ENCODE assay signal across 1 cellular context in genomic region chr5:43120720-43121564, GRCh38.
TF ChIP-seq lines count a peak whose summit lies in the region.

A gene with protein sequence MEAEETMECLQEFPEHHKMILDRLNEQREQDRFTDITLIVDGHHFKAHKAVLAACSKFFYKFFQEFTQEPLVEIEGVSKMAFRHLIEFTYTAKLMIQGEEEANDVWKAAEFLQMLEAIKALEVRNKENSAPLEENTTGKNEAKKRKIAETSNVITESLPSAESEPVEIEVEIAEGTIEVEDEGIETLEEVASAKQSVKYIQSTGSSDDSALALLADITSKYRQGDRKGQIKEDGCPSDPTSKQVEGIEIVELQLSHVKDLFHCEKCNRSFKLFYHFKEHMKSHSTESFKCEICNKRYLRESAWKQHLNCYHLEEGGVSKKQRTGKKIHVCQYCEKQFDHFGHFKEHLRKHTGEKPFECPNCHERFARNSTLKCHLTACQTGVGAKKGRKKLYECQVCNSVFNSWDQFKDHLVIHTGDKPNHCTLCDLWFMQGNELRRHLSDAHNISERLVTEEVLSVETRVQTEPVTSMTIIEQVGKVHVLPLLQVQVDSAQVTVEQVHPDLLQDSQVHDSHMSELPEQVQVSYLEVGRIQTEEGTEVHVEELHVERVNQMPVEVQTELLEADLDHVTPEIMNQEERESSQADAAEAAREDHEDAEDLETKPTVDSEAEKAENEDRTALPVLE (plus strand): TSS chr5:43120914. CDS start chr5:43122054, 1,140 bp downstream.

TF ChIP-seq in HepG2, 621 proteins besides CTCF, POLR2A, EP300 and RAD21 (continued from another document and continues in another):
- TF ChIP-seq NFKB2 (CRISPR knock-in tag; IDR thresholded peaks at IDR 0.05; ENCODE audit: borderline replicate concordance) (peak; percentile 95; the same call in 1 of the 2 replicates), TCF12 (IDR thresholded peaks at IDR 0.05) (no peak), TCF12 (CRISPR knock-in tag; IDR thresholded peaks at IDR 0.05) (peak; percentile 88), ZNF225 (CRISPR knock-in tag; IDR thresholded peaks at IDR 0.05) (0 out of 2 replicates have a peak, but pooled peaks have one; percentile 75), NR1H2 (CRISPR knock-in tag; IDR thresholded peaks at IDR 0.05; ENCODE audit: borderline replicate concordance, low read depth) (no peak; the same call in 1 of the 2 replicates), HOXA7 (CRISPR knock-in tag; IDR thresholded peaks at IDR 0.05) (no peak), THAP11 (CRISPR knock-in tag; IDR thresholded peaks at IDR 0.05) (peak; percentile 69; the same call in 1 of the 2 replicates), NFIB (CRISPR knock-in tag; IDR thresholded peaks at IDR 0.05; ENCODE audit: borderline replicate concordance) (no peak), ELF3 (CRISPR knock-in tag; IDR thresholded peaks at IDR 0.05) (peak; percentile 10), ZFYVE20 (CRISPR knock-in tag; IDR thresholded peaks at IDR 0.05; ENCODE audit: borderline replicate concordance, low read depth) (peak; percentile 90; the same call in 1 of the 2 replicates), POLR2AphosphoS5 (IDR thresholded peaks at IDR 0.05; ENCODE audit: low read depth, low read length) (peak; percentile 85), ZNF350 (CRISPR knock-in tag; IDR thresholded peaks at IDR 0.05; ENCODE audit: borderline replicate concordance, low read depth) (no peak), ZNF567 (CRISPR knock-in tag; IDR thresholded peaks at IDR 0.05; ENCODE audit: borderline replicate concordance) (no peak; the same call in 1 of the 2 replicates), LCORL (IDR thresholded peaks at IDR 0.05) (no peak), LCORL (CRISPR knock-in tag; IDR thresholded peaks at IDR 0.05) (peak; percentile 29; the same call in 1 of the 2 replicates), IKZF5 (CRISPR knock-in tag; IDR thresholded peaks at IDR 0.05) (no peak), PHB2 (IDR thresholded peaks at IDR 0.05; ENCODE audit: partially characterized antibody) (no peak), ZBED4 (CRISPR knock-in tag; IDR thresholded peaks at IDR 0.05; ENCODE audit: borderline replicate concordance) (no peak; the same call in 1 of the 2 replicates), ZNF629 (CRISPR knock-in tag; conservative IDR thresholded peaks at IDR 0.05) (0 out of 2 replicates have a peak, but pooled peaks have one; percentile 18), AHR (CRISPR knock-in tag; IDR thresholded peaks at IDR 0.05) (peak; percentile 58; the same call in 1 of the 2 replicates), ZNF263 (CRISPR knock-in tag; IDR thresholded peaks at IDR 0.05) (peak; percentile 52), GABPB1 (CRISPR knock-in tag; IDR thresholded peaks at IDR 0.05) (peak; percentile 87), MTF2 (CRISPR knock-in tag; IDR thresholded peaks at IDR 0.05; ENCODE audit: borderline replicate concordance) (peak; percentile 79; the same call in 1 of the 2 replicates), TARDBP (CRISPR knock-in tag; IDR thresholded peaks at IDR 0.05) (peak; percentile 85), PRDM15 (CRISPR knock-in tag; IDR thresholded peaks at IDR 0.05) (peak; percentile 79), ZC3H4 (CRISPR knock-in tag; IDR thresholded peaks at IDR 0.05; ENCODE audit: borderline replicate concordance) (peak; percentile 64), MXD4 (CRISPR knock-in tag; IDR thresholded peaks at IDR 0.05) (peak; percentile 93), NFE2 (CRISPR knock-in tag; IDR thresholded peaks at IDR 0.05) (no peak), HOXA9 (CRISPR knock-in tag; IDR thresholded peaks at IDR 0.05; ENCODE audit: borderline replicate concordance) (peak; percentile 71; the same call in 1 of the 2 replicates), ZNF775 (CRISPR knock-in tag; IDR thresholded peaks at IDR 0.05; ENCODE audit: borderline replicate concordance) (peak; percentile 79; the same call in 1 of the 2 replicates), EEA1 (CRISPR knock-in tag; IDR thresholded peaks at IDR 0.05; ENCODE audit: borderline replicate concordance) (no peak), TBL1XR1 (IDR thresholded peaks at IDR 0.05; ENCODE audit: borderline replicate concordance, low read length, partially characterized antibody) (no peak), TFAP4 (IDR thresholded peaks at IDR 0.05; ENCODE audit: borderline replicate concordance, low read depth) (peak; percentile 41; the same call in 1 of the 2 replicates), ARID2 (CRISPR knock-in tag; IDR thresholded peaks at IDR 0.05; ENCODE audit: borderline replicate concordance) (no peak), MIXL1 (CRISPR knock-in tag; IDR thresholded peaks at IDR 0.05) (no peak), THAP7 (CRISPR knock-in tag; IDR thresholded peaks at IDR 0.05) (peak; percentile 90; the same call in 1 of the 2 replicates), ZNF597 (CRISPR knock-in tag; IDR thresholded peaks at IDR 0.05) (no peak), GTF2F1 (IDR thresholded peaks at IDR 0.05; ENCODE audit: low read length) (no peak)
- TF ChIP-seq, protein P1, sequence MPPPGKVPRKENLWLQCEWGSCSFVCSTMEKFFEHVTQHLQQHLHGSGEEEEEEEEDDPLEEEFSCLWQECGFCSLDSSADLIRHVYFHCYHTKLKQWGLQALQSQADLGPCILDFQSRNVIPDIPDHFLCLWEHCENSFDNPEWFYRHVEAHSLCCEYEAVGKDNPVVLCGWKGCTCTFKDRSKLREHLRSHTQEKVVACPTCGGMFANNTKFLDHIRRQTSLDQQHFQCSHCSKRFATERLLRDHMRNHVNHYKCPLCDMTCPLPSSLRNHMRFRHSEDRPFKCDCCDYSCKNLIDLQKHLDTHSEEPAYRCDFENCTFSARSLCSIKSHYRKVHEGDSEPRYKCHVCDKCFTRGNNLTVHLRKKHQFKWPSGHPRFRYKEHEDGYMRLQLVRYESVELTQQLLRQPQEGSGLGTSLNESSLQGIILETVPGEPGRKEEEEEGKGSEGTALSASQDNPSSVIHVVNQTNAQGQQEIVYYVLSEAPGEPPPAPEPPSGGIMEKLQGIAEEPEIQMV (CRISPR knock-in tag; IDR thresholded peaks at IDR 0.05; ENCODE audit: low read depth), result peak; percentile 73; the same call in 1 of the 2 replicates
- TF ChIP-seq, protein P2, sequence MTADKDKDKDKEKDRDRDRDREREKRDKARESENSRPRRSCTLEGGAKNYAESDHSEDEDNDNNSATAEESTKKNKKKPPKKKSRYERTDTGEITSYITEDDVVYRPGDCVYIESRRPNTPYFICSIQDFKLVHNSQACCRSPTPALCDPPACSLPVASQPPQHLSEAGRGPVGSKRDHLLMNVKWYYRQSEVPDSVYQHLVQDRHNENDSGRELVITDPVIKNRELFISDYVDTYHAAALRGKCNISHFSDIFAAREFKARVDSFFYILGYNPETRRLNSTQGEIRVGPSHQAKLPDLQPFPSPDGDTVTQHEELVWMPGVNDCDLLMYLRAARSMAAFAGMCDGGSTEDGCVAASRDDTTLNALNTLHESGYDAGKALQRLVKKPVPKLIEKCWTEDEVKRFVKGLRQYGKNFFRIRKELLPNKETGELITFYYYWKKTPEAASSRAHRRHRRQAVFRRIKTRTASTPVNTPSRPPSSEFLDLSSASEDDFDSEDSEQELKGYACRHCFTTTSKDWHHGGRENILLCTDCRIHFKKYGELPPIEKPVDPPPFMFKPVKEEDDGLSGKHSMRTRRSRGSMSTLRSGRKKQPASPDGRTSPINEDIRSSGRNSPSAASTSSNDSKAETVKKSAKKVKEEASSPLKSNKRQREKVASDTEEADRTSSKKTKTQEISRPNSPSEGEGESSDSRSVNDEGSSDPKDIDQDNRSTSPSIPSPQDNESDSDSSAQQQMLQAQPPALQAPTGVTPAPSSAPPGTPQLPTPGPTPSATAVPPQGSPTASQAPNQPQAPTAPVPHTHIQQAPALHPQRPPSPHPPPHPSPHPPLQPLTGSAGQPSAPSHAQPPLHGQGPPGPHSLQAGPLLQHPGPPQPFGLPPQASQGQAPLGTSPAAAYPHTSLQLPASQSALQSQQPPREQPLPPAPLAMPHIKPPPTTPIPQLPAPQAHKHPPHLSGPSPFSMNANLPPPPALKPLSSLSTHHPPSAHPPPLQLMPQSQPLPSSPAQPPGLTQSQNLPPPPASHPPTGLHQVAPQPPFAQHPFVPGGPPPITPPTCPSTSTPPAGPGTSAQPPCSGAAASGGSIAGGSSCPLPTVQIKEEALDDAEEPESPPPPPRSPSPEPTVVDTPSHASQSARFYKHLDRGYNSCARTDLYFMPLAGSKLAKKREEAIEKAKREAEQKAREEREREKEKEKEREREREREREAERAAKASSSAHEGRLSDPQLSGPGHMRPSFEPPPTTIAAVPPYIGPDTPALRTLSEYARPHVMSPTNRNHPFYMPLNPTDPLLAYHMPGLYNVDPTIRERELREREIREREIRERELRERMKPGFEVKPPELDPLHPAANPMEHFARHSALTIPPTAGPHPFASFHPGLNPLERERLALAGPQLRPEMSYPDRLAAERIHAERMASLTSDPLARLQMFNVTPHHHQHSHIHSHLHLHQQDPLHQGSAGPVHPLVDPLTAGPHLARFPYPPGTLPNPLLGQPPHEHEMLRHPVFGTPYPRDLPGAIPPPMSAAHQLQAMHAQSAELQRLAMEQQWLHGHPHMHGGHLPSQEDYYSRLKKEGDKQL (CRISPR knock-in tag; IDR thresholded peaks at IDR 0.05; ENCODE audit: low read depth), result peak; percentile 69; the same call in 1 of the 2 replicates
